Comparison of ENCODE assay signal across 21 cellular contexts in the genomic region with DNA sequence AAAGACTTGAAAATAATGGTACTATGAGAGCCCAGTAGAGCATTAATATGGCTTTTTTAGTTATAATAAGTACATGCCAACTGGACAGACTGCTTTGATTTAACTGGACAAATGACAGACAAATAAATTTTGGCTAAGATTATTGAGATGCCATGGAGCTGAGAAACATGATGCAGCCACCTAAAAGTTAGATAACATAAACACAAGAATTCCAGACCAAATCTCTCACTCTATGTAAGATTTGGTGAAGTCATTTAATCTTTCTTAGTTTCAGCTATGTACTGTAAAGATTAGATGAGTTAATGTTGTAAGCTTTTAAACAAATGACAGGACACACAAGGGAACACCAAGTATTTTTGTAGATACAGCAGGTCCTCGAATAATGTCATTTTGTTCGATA.
"Had no signal": no experiment of that assay in that cellular context is flagged by ENCODE, and none has a peak within 500 bp of the region (broad histone marks: within the 10 kb centered on the region; RNA-seq: fewer than 3 reads in every experiment).

No MANE protein-coding gene starts in this region.

- H3K4me3 Mint-ChIP-seq: effector memory CD8-positive, alpha-beta T cell; naive thymus-derived CD4-positive, alpha-beta T cell; neural progenitor cell; stimulated activated effector memory CD8-positive, alpha-beta T cell treated with anti-CD3 and anti-CD28 coated beads, Interleukin-12 subunit alpha, Interleukin-12 subunit beta, amount 100 ng/mL, for 72 hours had no signal

- H3K9me3 ChIP-seq: body of pancreas, esophagus squamous epithelium, stomach, vagina had no signal

- H3K36me3 Mint-ChIP-seq: activated naive CD4-positive, alpha-beta T cell treated with anti-CD3 and anti-CD28 coated beads, Interleukin-2, amount 50 U/mL, for 72 hours; naive thymus-derived CD4-positive, alpha-beta T cell; stimulated activated effector memory CD8-positive, alpha-beta T cell treated with anti-CD3 and anti-CD28 coated beads, Interleukin-12 subunit alpha, Interleukin-12 subunit beta, amount 100 ng/mL, for 72 hours had no signal

- H3K27me3 Mint-ChIP-seq: effector memory CD8-positive, alpha-beta T cell; naive thymus-derived CD4-positive, alpha-beta T cell had no signal

- H3K9me3 Mint-ChIP-seq: activated naive CD4-positive, alpha-beta T cell treated with anti-CD3 and anti-CD28 coated beads, Interleukin-2, amount 50 U/mL, for 72 hours had no signal

- H3K4me1 Mint-ChIP-seq: naive thymus-derived CD4-positive, alpha-beta T cell; neural progenitor cell; stimulated activated effector memory CD8-positive, alpha-beta T cell treated with anti-CD3 and anti-CD28 coated beads, Interleukin-12 subunit alpha, Interleukin-12 subunit beta, amount 100 ng/mL, for 72 hours had no signal

- H3K27me3 ChIP-seq: body of pancreas, esophagus squamous epithelium, neural progenitor cell, stomach, vagina had no signal

- ATAC-seq: activated naive CD4-positive, alpha-beta T cell treated with anti-CD3 and anti-CD28 coated beads, Interleukin-2, amount 50 U/mL, for 72 hours; body of pancreas; effector memory CD8-positive, alpha-beta T cell; left ventricle myocardium superior; naive thymus-derived CD4-positive, alpha-beta T cell; sciatic nerve; stimulated activated effector memory CD8-positive, alpha-beta T cell treated with anti-CD3 and anti-CD28 coated beads, Interleukin-12 subunit alpha, Interleukin-12 subunit beta, amount 100 ng/mL, for 72 hours had no signal

- H3K27ac Mint-ChIP-seq: activated naive CD4-positive, alpha-beta T cell treated with anti-CD3 and anti-CD28 coated beads, Interleukin-2, amount 50 U/mL, for 72 hours; effector memory CD8-positive, alpha-beta T cell; naive thymus-derived CD4-positive, alpha-beta T cell; neural progenitor cell; stimulated activated effector memory CD8-positive, alpha-beta T cell treated with anti-CD3 and anti-CD28 coated beads, Interleukin-12 subunit alpha, Interleukin-12 subunit beta, amount 100 ng/mL, for 72 hours had no signal

- DNase-seq: activated CD4-positive, alpha-beta T cell treated with anti-CD3 and anti-CD28 coated beads for 1 hour; activated CD4-positive, alpha-beta T cell treated with anti-CD3 and anti-CD28 coated beads, Interleukin-2, amount 50 U/mL, for 4 hours; activated gamma-delta T cell treated with Interleukin-2 at 50 U/mL for 16 hours; amniotic stem cell; body of pancreas; effector memory CD8-positive, alpha-beta T cell; esophagus squamous epithelium; kidney glomerular epithelial cell; left ventricle myocardium superior; mesenchymal stem cell; naive thymus-derived CD4-positive, alpha-beta T cell; stimulated activated CD4-positive, alpha-beta T cell treated with anti-CD3 and anti-CD28 coated beads, Interleukin-4, amount 100 ng/mL, for 24 hours; stomach; T-helper 2 cell; trophoblast cell; WERI-Rb-1 had no signal

- H3K4me3 ChIP-seq: body of pancreas, esophagus squamous epithelium, neural progenitor cell, stomach, vagina had no signal

- H3K27ac ChIP-seq: body of pancreas, esophagus squamous epithelium, neural progenitor cell, stomach, vagina, WERI-Rb-1 had no signal
